8 cellular contexts compared by ENCODE assay signal in the genomic region with DNA sequence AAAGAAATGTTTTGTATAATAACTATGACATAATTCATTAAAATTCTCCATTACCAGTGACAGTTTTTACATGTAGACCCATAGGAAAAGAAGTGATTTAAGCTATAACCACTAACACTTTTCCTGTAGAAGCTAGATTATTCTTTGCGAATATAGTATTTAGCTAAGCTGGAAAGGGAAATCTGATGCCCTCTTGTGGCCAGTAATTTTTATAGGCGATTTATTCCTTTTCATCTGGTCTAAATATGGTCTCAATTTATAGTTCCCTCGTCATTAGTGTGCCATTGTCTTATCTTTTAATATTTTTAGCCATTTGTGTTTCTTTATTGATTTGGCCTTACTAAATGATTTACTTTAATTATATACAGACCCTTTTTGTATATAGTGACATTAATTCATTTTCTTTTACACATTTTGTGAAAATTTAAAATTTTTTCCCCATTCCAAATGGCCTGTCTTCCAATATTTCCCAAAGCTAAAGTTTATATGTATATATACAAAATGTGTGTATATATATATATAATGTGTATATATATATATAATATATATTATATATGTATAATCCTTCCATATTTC.
DNase-seq lines count a peak whose midpoint lies in the region; ATAC-seq and TF ChIP-seq lines count a peak whose summit lies in the region.

No MANE protein-coding gene starts in this region.

- no peak overlapping the region for H3K4me3 ChIP-seq in AG10803 (ENCODE audit: low read length)
- no peak overlapping the region for H3K4me3 ChIP-seq in tibial artery

- DNase-seq in AG10803 (ENCODE audit: low read depth) (peak; percentile 59), GM13977 (ENCODE audit: low spot score) (peak; percentile 27), NCI-H2107 (lab: John Stamatoyannopoulos, UW) (peak; percentile 37), amniotic epithelial cell (ENCODE audit: low read depth) (peak; percentile 60), iPS-NIHi11 (ENCODE audit: low spot score) (peak; percentile 18), tibial artery (no peak)
- DNase-seq in NK-92 treated with Interleukin-12 subunit alpha and Interleukin-12 subunit beta, amount 100 ng/mL, for 24 hours (lab: John Stamatoyannopoulos, UW), result no peak

- in situ Hi-C loops in GM13977 (cut with MboI; ENCODE audit: low pct_unique_long_range_greater_than_20kb, low sequenced_read_pairs, unreplicated experiment), result loop anchor here (25.0 kb wide), 1 partner anchor 199 kb away; no protein-coding TSS in a partner anchor

- peak; percentile 78 for TF ChIP-seq CTCF in AG10803 (conservative IDR thresholded peaks at IDR 0.05; ENCODE audit: low read length)
- peak; percentile 47 for TF ChIP-seq CTCF in GM13977 (IDR thresholded peaks at IDR 0.05; ENCODE audit: extremely low read depth, insufficient read depth, missing control alignments)
- TF ChIP-seq CTCF in tibial artery (IDR thresholded peaks at IDR 0.05), result peak; percentile 59 to 66

- ATAC-seq in HG03439 (IDR thresholded peaks at IDR 0.05; ENCODE audit: unreplicated experiment), result no peak

- H3K27ac ChIP-seq in tibial artery, result no peak overlapping the region

- no peaks in the 10 kb centered on the region for H3K4me1 ChIP-seq in tibial artery

- no peaks in the 10 kb centered on the region for H3K36me3 ChIP-seq in tibial artery

- intact Hi-C loops in tibial artery (cut with DNase I; ENCODE audit: low total_unique reads), result no loop called here

- H3K27me3 ChIP-seq in tibial artery, result no peaks in the 10 kb centered on the region

- no peaks in the 10 kb centered on the region for H3K9me3 ChIP-seq in tibial artery

Comparison
In these comparisons a context has a peak if more than half of its experiments do, and no peak if none do; other contexts are left out.
1. DNase-seq: peak in AG10803 (single experiment), GM13977 (single experiment), NCI-H2107 (single experiment), amniotic epithelial cell (single experiment) and iPS-NIHi11 (single experiment); none in tibial artery (0 of 2) and NK-92 treated with Interleukin-12 subunit alpha and Interleukin-12 subunit beta, amount 100 ng/mL, for 24 hours (single experiment).
2. Peak in every context shown above with its lines, with median percentiles within 50 percentile points of each other: CTCF ChIP-seq.